1 cellular context compared by ENCODE assay signal in genomic region chr11:131099013-131099412, GRCh38.
TF ChIP-seq lines count a peak whose summit lies in the region.

No MANE protein-coding gene starts in this region.

TF ChIP-seq in HepG2, 621 proteins besides CTCF, POLR2A, EP300 and RAD21 (continued from another document and continues in another):
- TF ChIP-seq TFE3 (CRISPR knock-in tag; IDR thresholded peaks at IDR 0.05) (peak; percentile 83; the same call in 1 of the 2 replicates), ZSCAN9 (CRISPR knock-in tag; IDR thresholded peaks at IDR 0.05; ENCODE audit: borderline replicate concordance) (no peak), FOXK1 (CRISPR knock-in tag; IDR thresholded peaks at IDR 0.05; ENCODE audit: borderline replicate concordance, low read depth) (no peak), ZHX1 (CRISPR knock-in tag; IDR thresholded peaks at IDR 0.05; ENCODE audit: low read depth) (no peak), CHCHD3 (CRISPR knock-in tag; IDR thresholded peaks at IDR 0.05) (no peak), SOX13 (IDR thresholded peaks at IDR 0.05) (no peak), SOX13 (CRISPR knock-in tag; conservative IDR thresholded peaks at IDR 0.05 in 1 of 2, IDR thresholded peaks at IDR 0.05 in 1 of 2) (peak in 1 of 2 experiments; percentile 59; a peak in 1 of 4 replicates), TFAP4 (IDR thresholded peaks at IDR 0.05; ENCODE audit: borderline replicate concordance, low read depth) (no peak), KIAA2018 (CRISPR knock-in tag; IDR thresholded peaks at IDR 0.05; ENCODE audit: borderline replicate concordance) (no peak), FOXO4 (CRISPR knock-in tag; conservative IDR thresholded peaks at IDR 0.05) (no peak), HOXA7 (CRISPR knock-in tag; IDR thresholded peaks at IDR 0.05) (no peak), ZNF775 (CRISPR knock-in tag; IDR thresholded peaks at IDR 0.05; ENCODE audit: borderline replicate concordance) (no peak), MTA1 (CRISPR knock-in tag; IDR thresholded peaks at IDR 0.05; ENCODE audit: borderline replicate concordance) (no peak), BHLHE40 (IDR thresholded peaks at IDR 0.05; ENCODE audit: low read length) (peak; percentile 59; the same call in 1 of the 2 replicates), ZNF800 (CRISPR knock-in tag; IDR thresholded peaks at IDR 0.05) (no peak), ZBTB25 (CRISPR knock-in tag; IDR thresholded peaks at IDR 0.05) (no peak), TARDBP (CRISPR knock-in tag; IDR thresholded peaks at IDR 0.05) (no peak), ZNF761 (CRISPR knock-in tag; conservative IDR thresholded peaks at IDR 0.05) (no peak), ZBTB21 (CRISPR knock-in tag; IDR thresholded peaks at IDR 0.05) (no peak), MAFG (CRISPR knock-in tag; IDR thresholded peaks at IDR 0.05) (no peak), ATRX (CRISPR knock-in tag; IDR thresholded peaks at IDR 0.05; ENCODE audit: borderline replicate concordance) (no peak), ZNF710 (CRISPR knock-in tag; IDR thresholded peaks at IDR 0.05; ENCODE audit: borderline replicate concordance) (0 out of 2 replicates have a peak, but pooled peaks have one; percentile 19), THRA (CRISPR knock-in tag; IDR thresholded peaks at IDR 0.05; ENCODE audit: borderline replicate concordance) (no peak), ZNF562 (CRISPR knock-in tag; IDR thresholded peaks at IDR 0.05; ENCODE audit: borderline replicate concordance) (no peak), ZBTB49 (CRISPR knock-in tag; IDR thresholded peaks at IDR 0.05; ENCODE audit: borderline replicate concordance) (no peak), ASH2L (IDR thresholded peaks at IDR 0.05; ENCODE audit: insufficient read length, low read depth, low read length) (no peak), KLF6 (CRISPR knock-in tag; IDR thresholded peaks at IDR 0.05) (no peak)
